In genomic region chr6:14635195-14635594, GRCh38 we compare ENCODE assay signal across 11 cellular contexts.
DNase-seq lines count a peak whose midpoint lies in the region; ATAC-seq and TF ChIP-seq lines count a peak whose summit lies in the region.
"Had no signal": no experiment of that assay in that cellular context is flagged by ENCODE, and none has a peak within 500 bp of the region (broad histone marks: within the 10 kb centered on the region; RNA-seq: fewer than 3 reads in every experiment).

No MANE protein-coding gene starts in this region.

- ATAC-seq in GM19351 (IDR thresholded peaks at IDR 0.05; ENCODE audit: unreplicated experiment) (peak; percentile 44), activated B cell treated with CpG ODN at 0.5 μM for 24 hours (ENCODE audit: low read depth) (no peak), left lobe of liver (no peak)
- peak; percentile 68 for ATAC-seq in activated naive CD8-positive, alpha-beta T cell treated with anti-CD3 and anti-CD28 coated beads, Interleukin-2, amount 10 ng/mL, durations not matched to agents 7 days and 5 days (ENCODE audit: low read depth)

- CTCF ChIA-PET in activated B cell treated with CpG ODN at 0.5 μM for 24 hours (lab: Charles Lee), result no interaction called here

- no peak for TF ChIP-seq CTCF in activated B cell treated with CpG ODN at 0.5 μM for 24 hours (IDR thresholded peaks at IDR 0.05)
- no peak for TF ChIP-seq CTCF in glutamatergic neuron (IDR thresholded peaks at IDR 0.05; ENCODE audit: partially characterized antibody, unreplicated experiment)

- peak overlapping the region; percentile 91 for H3K27ac Mint-ChIP-seq in activated B cell treated with CpG ODN at 0.5 μM for 24 hours
- peak overlapping the region; percentile 78 for H3K27ac Mint-ChIP-seq in activated naive CD8-positive, alpha-beta T cell treated with anti-CD3 and anti-CD28 coated beads, Interleukin-2, amount 10 ng/mL, durations not matched to agents 7 days and 5 days
- no peak overlapping the region for H3K27ac Mint-ChIP-seq in glutamatergic neuron (ENCODE audit: unreplicated experiment)
- H3K27ac Mint-ChIP-seq: HFFc6 had no signal

- POLR2A ChIA-PET in activated B cell treated with CpG ODN at 0.5 μM for 24 hours (lab: Charles Lee), result interaction anchor here (1.1 kb wide), 1 partner anchor 23 kb away, joined by 3 read pairs; no protein-coding TSS in a partner anchor
- POLR2A ChIA-PET in activated naive CD8-positive, alpha-beta T cell treated with anti-CD3 and anti-CD28 coated beads, Interleukin-2, amount 10 ng/mL, durations not matched to agents 7 days and 5 days (lab: Charles Lee), result interaction anchor here (0.8 to 1.4 kb wide), 3 partner anchors 18 to 614 kb away, joined by 3 to 5 read pairs (median 4); no protein-coding TSS in a partner anchor

- H3K4me1 Mint-ChIP-seq in activated B cell treated with CpG ODN at 0.5 μM for 24 hours (peaks cover 75% of the 10 kb centered on the region), glutamatergic neuron (ENCODE audit: low read depth, unreplicated experiment) (peaks cover 24% of the 10 kb centered on the region)
- peaks cover 39% of the 10 kb centered on the region for H3K4me1 Mint-ChIP-seq in activated naive CD8-positive, alpha-beta T cell treated with anti-CD3 and anti-CD28 coated beads, Interleukin-2, amount 10 ng/mL, durations not matched to agents 7 days and 5 days

- H3K36me3 Mint-ChIP-seq in activated B cell treated with CpG ODN at 0.5 μM for 24 hours (ENCODE audit: low read depth) (no peaks in the 10 kb centered on the region), glutamatergic neuron (ENCODE audit: unreplicated experiment) (no peaks in the 10 kb centered on the region)
- peaks cover 2% of the 10 kb centered on the region for H3K36me3 Mint-ChIP-seq in activated naive CD8-positive, alpha-beta T cell treated with anti-CD3 and anti-CD28 coated beads, Interleukin-2, amount 10 ng/mL, durations not matched to agents 7 days and 5 days

- no peaks in the 10 kb centered on the region for H3K9me3 Mint-ChIP-seq in activated B cell treated with CpG ODN at 0.5 μM for 24 hours
- H3K9me3 Mint-ChIP-seq in activated naive CD8-positive, alpha-beta T cell treated with anti-CD3 and anti-CD28 coated beads, Interleukin-2, amount 10 ng/mL, durations not matched to agents 7 days and 5 days, result no peaks in the 10 kb centered on the region
- peaks cover 1% of the 10 kb centered on the region for H3K9me3 Mint-ChIP-seq in glutamatergic neuron (ENCODE audit: unreplicated experiment)
- H3K9me3 Mint-ChIP-seq: HFFc6 had no signal

- H3K27me3 Mint-ChIP-seq in activated B cell treated with CpG ODN at 0.5 μM for 24 hours (no peaks in the 10 kb centered on the region), glutamatergic neuron (ENCODE audit: unreplicated experiment) (peaks cover 2% of the 10 kb centered on the region)
- H3K27me3 Mint-ChIP-seq in activated naive CD8-positive, alpha-beta T cell treated with anti-CD3 and anti-CD28 coated beads, Interleukin-2, amount 10 ng/mL, durations not matched to agents 7 days and 5 days, result peaks cover 16% of the 10 kb centered on the region

- DNase-seq in activated B cell treated with CpG ODN at 0.5 μM for 24 hours (no peak), HK-2 (ENCODE audit: unreplicated experiment) (no peak), glutamatergic neuron (no peak), left lobe of liver (ENCODE audit: low spot score) (no peak), UCSD-AML1 (lab: John Stamatoyannopoulos, UW; ENCODE audit: unreplicated experiment) (no peak)
- peak; percentile 77 for DNase-seq in activated naive CD8-positive, alpha-beta T cell treated with anti-CD3 and anti-CD28 coated beads, Interleukin-2, amount 10 ng/mL, durations not matched to agents 7 days and 5 days
- DNase-seq in stimulated activated CD8-positive, alpha-beta memory T cell treated with anti-CD3 and anti-CD28 coated beads, Interleukin-4, amount 100 ng/mL, for 24 hours (ENCODE audit: low read depth), result peak; percentile 15
- DNase-seq: DMS79 treated with DMSO at 0.1 percent for 48 hours, HFFc6, NCI-H2029 had no signal

- H3K4me3 Mint-ChIP-seq in activated B cell treated with CpG ODN at 0.5 μM for 24 hours, result peak overlapping the region; percentile 29
- peak overlapping the region; percentile 77 for H3K4me3 Mint-ChIP-seq in activated naive CD8-positive, alpha-beta T cell treated with anti-CD3 and anti-CD28 coated beads, Interleukin-2, amount 10 ng/mL, durations not matched to agents 7 days and 5 days
- H3K4me3 Mint-ChIP-seq in glutamatergic neuron (ENCODE audit: unreplicated experiment), result no peak overlapping the region
- H3K4me3 Mint-ChIP-seq: HFFc6 had no signal

- intact Hi-C loops in activated B cell treated with CpG ODN at 0.5 μM for 24 hours (cut with micrococcal nuclease), result loop anchor here (10.0 kb wide), 1 partner anchor 610 kb away; the partner anchor contains the start of gene JARID2

Comparison
In these comparisons a context has a peak if more than half of its experiments do, and no peak if none do; other contexts are left out.
1. ATAC-seq: peak in GM19351 (single experiment) and activated naive CD8-positive, alpha-beta T cell treated with anti-CD3 and anti-CD28 coated beads, Interleukin-2, amount 10 ng/mL, durations not matched to agents 7 days and 5 days (single experiment); none in activated B cell treated with CpG ODN at 0.5 μM for 24 hours (single experiment) and left lobe of liver (single experiment).
2. DNase-seq: peak in activated naive CD8-positive, alpha-beta T cell treated with anti-CD3 and anti-CD28 coated beads, Interleukin-2, amount 10 ng/mL, durations not matched to agents 7 days and 5 days (single experiment) and stimulated activated CD8-positive, alpha-beta memory T cell treated with anti-CD3 and anti-CD28 coated beads, Interleukin-4, amount 100 ng/mL, for 24 hours (single experiment); none in activated B cell treated with CpG ODN at 0.5 μM for 24 hours (single experiment), HK-2 (single experiment), glutamatergic neuron (single experiment), left lobe of liver (single experiment) and UCSD-AML1 (single experiment).